In the genomic region with DNA sequence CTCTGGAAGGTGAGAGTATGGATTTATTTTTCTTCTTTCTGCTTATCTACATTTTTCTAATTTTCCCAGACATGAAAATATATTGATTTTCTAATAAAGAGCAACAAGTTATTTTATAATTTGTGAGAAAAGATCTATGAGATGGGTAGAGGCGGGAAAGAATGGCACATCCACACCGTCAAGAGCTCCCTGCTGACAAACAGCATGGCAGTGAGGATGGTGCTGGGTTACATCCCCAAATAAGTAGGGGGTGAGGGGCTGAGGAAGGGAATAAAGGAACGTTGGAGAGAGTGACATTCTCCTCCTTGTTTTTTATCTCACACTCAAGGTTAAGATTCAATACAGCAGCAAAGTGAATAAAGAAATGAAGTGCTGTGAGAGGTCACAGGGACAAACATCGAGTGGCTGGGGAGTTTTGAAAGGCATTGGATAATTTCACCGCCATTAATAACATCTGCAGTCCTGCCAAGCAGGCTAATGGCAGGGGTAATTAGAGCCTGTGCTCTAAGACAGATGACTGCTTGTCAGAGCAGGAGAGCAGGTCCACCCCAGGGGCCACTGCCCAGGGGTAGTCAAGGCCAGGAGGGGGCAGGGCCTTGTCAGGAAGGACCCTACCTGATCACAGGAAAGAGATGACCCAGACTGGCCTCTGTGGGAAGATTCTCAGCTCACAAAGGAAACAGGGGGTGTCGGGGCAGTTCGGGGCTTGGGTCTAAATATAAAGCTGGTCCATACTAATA, we compare ENCODE assay signal across 21 cellular contexts.
DNase-seq lines count a peak whose midpoint lies in the region; ATAC-seq, FAIRE-seq and TF ChIP-seq lines count a peak whose summit lies in the region.
"Had no signal": no experiment of that assay in that cellular context is flagged by ENCODE, and none has a peak within 500 bp of the region (broad histone marks: within the 10 kb centered on the region; RNA-seq: fewer than 3 reads in every experiment).

No MANE protein-coding gene starts in this region.

- no peaks in the 10 kb centered on the region for H3K36me3 ChIP-seq in SK-N-SH (replicated peaks in 1 of 2; ENCODE audit: control insufficient read depth in 1 of 2, insufficient read depth in 2 of 2, low read length in 1 of 2)
- no peaks in the 10 kb centered on the region for H3K36me3 ChIP-seq in H1 (ENCODE audit: control insufficient read depth in 2 of 4, insufficient read depth in 4 of 4, low read length in 3 of 4)

- peaks cover 29% of the 10 kb centered on the region for H3K9me3 Mint-ChIP-seq in type B pancreatic cell

- H4K20me1 ChIP-seq in SK-N-SH (ENCODE audit: insufficient read depth), result no peaks in the 10 kb centered on the region
- no peaks in the 10 kb centered on the region for H4K20me1 ChIP-seq in H1 (replicated peaks in 1 of 2; ENCODE audit: control insufficient read depth in 1 of 2, insufficient read depth in 2 of 2, low read length in 2 of 2)
- H4K20me1 ChIP-seq: BLaER1 had no signal

- ATAC-seq in SK-N-SH treated with all-trans-retinoic acid at 6 μM for 48 hours, result no peak
- ATAC-seq: CD8-positive, alpha-beta T cell had no signal

- H3K14ac ChIP-seq in H1 (ENCODE audit: insufficient read length), result no peak overlapping the region

- H4K5ac ChIP-seq in H1 (ENCODE audit: insufficient read length, low read depth, low read length), result peak overlapping the region; percentile 31

- 54% methylated on average over 7 of the region's 7 CpGs for WGBS in SK-N-SH (ENCODE audit: low lambda C conversion rate)
- WGBS in H1 (ENCODE audit: extremely low coverage in 1 of 2, insufficient coverage in 1 of 2, insufficient read length in 1 of 2, insufficient replicate concordance in 2 of 2, low coverage in 1 of 2, low lambda C conversion rate in 2 of 2, missing lambda C conversion rate in 1 of 2), 2 experiments, result 76% methylated on average over 7 of the region's 7 CpGs; no CpG with 5 or more reads in 1 of the 2 experiments

- H3K27ac Mint-ChIP-seq in type B pancreatic cell, result no peak overlapping the region
- H3K27ac Mint-ChIP-seq: CD8-positive, alpha-beta T cell; HFFc6; IgD-negative memory B cell had no signal

- H4K8ac ChIP-seq in H1 (ENCODE audit: extremely low read depth, insufficient read depth, low read length), result no peak overlapping the region

- no peak overlapping the region for H2BK20ac ChIP-seq in H1 (ENCODE audit: low read length)

- TF ChIP-seq CTCF in SK-N-SH (IDR thresholded peaks at IDR 0.05), result no peak
- TF ChIP-seq CTCF in H1 (IDR thresholded peaks at IDR 0.05; ENCODE audit: control extremely low read depth in 1 of 3, insufficient read depth in 1 of 3, low read depth in 1 of 3, low read length in 3 of 3), result no peak
- TF ChIP-seq CTCF in type B pancreatic cell (conservative IDR thresholded peaks at IDR 0.05), result no peak
- no peak for TF ChIP-seq CTCF in foreskin fibroblast (IDR thresholded peaks at IDR 0.05; ENCODE audit: low read depth, low read length)

- peaks cover 6 to 9% of the 10 kb centered on the region in 2 experiments; a peak in 3 of 4 replicates for H3K4me1 ChIP-seq in SK-N-SH (ENCODE audit: control insufficient read depth in 1 of 2, insufficient read depth in 2 of 2, low read depth in 1 of 2, low read length in 1 of 2)
- peaks cover 0 to 6% (median 0%) of the 10 kb centered on the region in 4 experiments; a peak in 1 of 7 replicates for H3K4me1 ChIP-seq in H1 (replicated peaks in 1 of 4; ENCODE audit: control insufficient read depth in 3 of 4, insufficient read depth in 4 of 4, low read length in 3 of 4)

- no peak overlapping the region for H2AK5ac ChIP-seq in H1 (ENCODE audit: low read depth, low read length)

- no peak overlapping the region for H3K23ac ChIP-seq in H1 (ENCODE audit: insufficient read length)

- no peak overlapping the region for H3K18ac ChIP-seq in H1 (ENCODE audit: extremely low read depth, low read length)

- no peak for TF ChIP-seq RAD21 in SK-N-SH (IDR thresholded peaks at IDR 0.05; ENCODE audit: low read length)
- no peak for TF ChIP-seq RAD21 in H1 (IDR thresholded peaks at IDR 0.05 in 1 of 2, conservative IDR thresholded peaks at IDR 0.05 in 1 of 2; ENCODE audit: low read depth in 2 of 2, low read length in 2 of 2)

- no peak overlapping the region for H3K9ac ChIP-seq in SK-N-SH
- no peak overlapping the region for H3K9ac ChIP-seq in H1 (replicated peaks in 1 of 4; ENCODE audit: extremely low read depth in 1 of 4, low read depth in 3 of 4, low read length in 3 of 4)
- H3K9ac ChIP-seq: BLaER1 had no signal

- H3K4me1 Mint-ChIP-seq in type B pancreatic cell (ENCODE audit: unreplicated experiment), result peaks cover 28% of the 10 kb centered on the region

- H3K4me3 ChIP-seq in SK-N-SH (ENCODE audit: low read depth in 2 of 2, low read length in 1 of 2) (no peak overlapping the region; a peak in 1 of 4 replicates), H1 (ENCODE audit: extremely low read depth in 1 of 4, insufficient read depth in 2 of 4, low read depth in 3 of 4, low read length in 4 of 4) (no peak overlapping the region), foreskin fibroblast (ENCODE audit: low read depth in 1 of 2, low read length in 2 of 2) (no peak overlapping the region)
- H3K4me3 ChIP-seq: BLaER1 had no signal

- CTCF ChIA-PET in SK-N-SH (lab: Yijun Ruan, JAX), result no interaction called here
- CTCF ChIA-PET in H1 (lab: Charles Lee; ENCODE audit: partially characterized antibody), result interaction anchor here (0.9 to 1.9 kb wide), 2 partner anchors 13 to 427 kb away, joined by 4 to 6 read pairs; no protein-coding TSS in a partner anchor

- POLR2A ChIA-PET in SK-N-SH (lab: Yijun Ruan, JAX), result no interaction called here
- POLR2A ChIA-PET in H1 (lab: Charles Lee; ENCODE audit: partially characterized antibody), result no interaction called here

- no peaks in the 10 kb centered on the region for H3K79me1 ChIP-seq in H1 (ENCODE audit: low read depth, low read length)

- H3K79me2 ChIP-seq in SK-N-SH (ENCODE audit: insufficient read depth) (no peaks in the 10 kb centered on the region), H1 (ENCODE audit: control insufficient read depth in 1 of 2, insufficient read depth in 2 of 2, low read length in 2 of 2) (no peaks in the 10 kb centered on the region)

- H3K56ac ChIP-seq in H1 (replicated peaks; ENCODE audit: insufficient read length, low read depth, low read length), result no peak overlapping the region

- H3K4me2 ChIP-seq in SK-N-SH, result no peak overlapping the region
- no peak overlapping the region for H3K4me2 ChIP-seq in H1 (ENCODE audit: insufficient read depth in 1 of 2, low read depth in 2 of 2, low read length in 2 of 2)
- H3K4me2 ChIP-seq: BLaER1 had no signal

- H3K9me2 ChIP-seq in SK-N-SH, result no peaks in the 10 kb centered on the region

- no peak overlapping the region for H2BK120ac ChIP-seq in H1 (replicated peaks; ENCODE audit: low read depth, low read length)

- H3K27me3 Mint-ChIP-seq in type B pancreatic cell, result no peaks in the 10 kb centered on the region

- no peak overlapping the region for H2BK5ac ChIP-seq in H1 (ENCODE audit: low read depth, low read length)

- H3K27me3 ChIP-seq in SK-N-SH (ENCODE audit: insufficient read depth) (no peaks in the 10 kb centered on the region), H1 (replicated peaks in 1 of 4; ENCODE audit: control insufficient read depth in 3 of 4, extremely low read depth in 1 of 4, insufficient read depth in 3 of 4, low read length in 3 of 4) (no peaks in the 10 kb centered on the region)
- H3K27me3 ChIP-seq: BLaER1 had no signal

- no peak for TF ChIP-seq EP300 in SK-N-SH (IDR thresholded peaks at IDR 0.05; ENCODE audit: borderline replicate concordance in 1 of 2, low read depth in 1 of 2, low read length in 1 of 2)
- TF ChIP-seq EP300 in H1 (IDR thresholded peaks at IDR 0.05; ENCODE audit: borderline replicate concordance in 1 of 2, low read depth in 2 of 2, low read length in 2 of 2), result no peak

- peaks cover 2% of the 10 kb centered on the region for H3F3A ChIP-seq in SK-N-SH (replicated peaks; ENCODE audit: insufficient read depth)

- no peak for FAIRE-seq in H1 (lab: Jason Lieb, UNC)
- no peak for FAIRE-seq in GM12892 (lab: Jason Lieb, UNC)
- FAIRE-seq: H54 had no signal

- DNase-seq in SK-N-SH (peak; percentile 16), NCI-H2227 treated with DMSO at 0.1 percent for 48 hours (lab: John Stamatoyannopoulos, UW) (peak; percentile 83), H1 (ENCODE audit: low read depth in 1 of 2, low spot score in 2 of 2) (no peak), type B pancreatic cell (ENCODE audit: extremely low spot score, unreplicated experiment) (no peak), GM12892 (ENCODE audit: insufficient read length) (no peak), foreskin fibroblast (no peak)
- no peak for DNase-seq in activated CD8-positive, alpha-beta memory T cell treated with anti-CD3 and anti-CD28 coated beads, Interleukin-2, amount 50 U/mL, for 4 hours
- DNase-seq: CD8-positive, alpha-beta T cell; HFFc6; Kasumi-1; MM.1S; NCI-H1092 treated with DMSO at 0.1 percent for 48 hours; NCI-H2029; NCI-H510A treated with DMSO at 0.1 percent for 48 hours; NK-92 treated with Interleukin-12 subunit alpha and Interleukin-12 subunit beta, amount 100 ng/mL, for 24 hours; SHP77 had no signal

- no peak overlapping the region for H2AFZ ChIP-seq in SK-N-SH (ENCODE audit: low read depth)
- H2AFZ ChIP-seq in H1 (ENCODE audit: low read length), result peak overlapping the region; percentile 37; the same call in 1 of the 2 replicates

- H3K27ac ChIP-seq in SK-N-SH (ENCODE audit: low read depth in 2 of 2, low read length in 1 of 2) (no peak overlapping the region; a peak in 1 of 4 replicates), H1 (ENCODE audit: low read depth, low read length) (no peak overlapping the region)
- H3K27ac ChIP-seq: 22Rv1, BLaER1 had no signal

- no peak overlapping the region for H2BK12ac ChIP-seq in H1 (ENCODE audit: low read depth, low read length)

- no peak for TF ChIP-seq POLR2A in H1 (IDR thresholded peaks at IDR 0.05; ENCODE audit: control extremely low read depth in 1 of 2, low read depth in 2 of 2, low read length in 2 of 2)
- TF ChIP-seq POLR2A in GM12892 (IDR thresholded peaks at IDR 0.05; ENCODE audit: low read depth, low read length), result no peak

- no peaks in the 10 kb centered on the region for H3K36me3 Mint-ChIP-seq in type B pancreatic cell
- H3K36me3 Mint-ChIP-seq: CD8-positive, alpha-beta T cell had no signal

- H3K23me2 ChIP-seq in H1 (ENCODE audit: low read depth, low read length), result no peaks in the 10 kb centered on the region

- no peak overlapping the region for H2BK15ac ChIP-seq in H1 (ENCODE audit: low read length)

- H3K4me3 Mint-ChIP-seq in type B pancreatic cell, result peak overlapping the region; percentile 17
- H3K4me3 Mint-ChIP-seq: CD8-positive, alpha-beta T cell; HFFc6 had no signal

- H3K4ac ChIP-seq in H1 (replicated peaks; ENCODE audit: insufficient read length, low read depth, low read length), result no peak overlapping the region

- H3K9me3 ChIP-seq in SK-N-SH (no peaks in the 10 kb centered on the region), H1 (ENCODE audit: insufficient read depth in 2 of 2, low read depth in 1 of 2, low read length in 1 of 2) (no peaks in the 10 kb centered on the region)

- no peak overlapping the region for H4K91ac ChIP-seq in H1 (replicated peaks; ENCODE audit: insufficient read length, low read length)

TF ChIP-seq in SK-N-SH, 30 proteins besides CTCF, POLR2A, EP300 and RAD21 (continues in another document):
- no peak for TF ChIP-seq TAF1 (IDR thresholded peaks at IDR 0.05; ENCODE audit: borderline replicate concordance, low read depth, low read length)

TF ChIP-seq in H1, 55 proteins besides CTCF, POLR2A, EP300 and RAD21 (continues in another document):
- TF ChIP-seq CREB1 (IDR thresholded peaks at IDR 0.05), result no peak

Comparison
In these comparisons a context has a peak if more than half of its experiments do, and no peak if none do; other contexts are left out.
1. DNase-seq: peak in SK-N-SH (single experiment) and NCI-H2227 treated with DMSO at 0.1 percent for 48 hours (single experiment); none in H1 (0 of 2), type B pancreatic cell (single experiment), GM12892 (single experiment), activated CD8-positive, alpha-beta memory T cell treated with anti-CD3 and anti-CD28 coated beads, Interleukin-2, amount 50 U/mL, for 4 hours (single experiment) and foreskin fibroblast (0 of 2).